Comparison of ENCODE assay signal across 27 cellular contexts in genomic region chr5:110343616-110344015, GRCh38.
"Had no signal": no experiment of that assay in that cellular context is flagged by ENCODE, and none has a peak within 500 bp of the region (broad histone marks: within the 10 kb centered on the region; RNA-seq: fewer than 3 reads in every experiment).

No MANE protein-coding gene starts in this region.

- H3K27ac ChIP-seq: colonic mucosa, dorsolateral prefrontal cortex, esophagus muscularis mucosa, gastroesophageal sphincter, heart left ventricle, right lobe of liver, transverse colon, vagina, WERI-Rb-1 had no signal

- H3K4me1 ChIP-seq: colonic mucosa, transverse colon, vagina had no signal

- H3K9me3 Mint-ChIP-seq: activated CD4-positive, alpha-beta T cell treated with anti-CD3 and anti-CD28 coated beads, Interleukin-2, amount 10 ng/mL, durations not matched to agents 7 days and 5 days; activated naive CD4-positive, alpha-beta T cell treated with anti-CD3 and anti-CD28 coated beads, Interleukin-2, amount 50 U/mL, for 24 hours; brain; effector memory CD8-positive, alpha-beta T cell; memory B cell; nephron; stimulated activated naive B cell treated with anti-CD40 and anti-IgM and Interleukin-4, amounts not matched to agents 10 μg/mL and 1 μg/mL and 100 μg/mL, for 72 hours; T-helper 2 cell treated with Interferon-gamma antibody and Interleukin-4, amounts not matched to agents 5 μg/mL and 100 μg/mL, for 36 hours had no signal

- H3K4me3 Mint-ChIP-seq: activated CD4-positive, alpha-beta T cell treated with anti-CD3 and anti-CD28 coated beads, Interleukin-2, amount 10 ng/mL, durations not matched to agents 7 days and 5 days; activated CD8-positive, alpha-beta T cell treated with anti-CD3 and anti-CD28 coated beads, Interleukin-2, amount 10 ng/mL, durations not matched to agents 7 days and 5 days; activated naive CD4-positive, alpha-beta T cell treated with anti-CD3 and anti-CD28 coated beads, Interleukin-2, amount 50 U/mL, for 24 hours; brain; effector memory CD8-positive, alpha-beta T cell; memory B cell; nephron; stimulated activated naive B cell treated with anti-CD40 and anti-IgM and Interleukin-4, amounts not matched to agents 10 μg/mL and 1 μg/mL and 100 μg/mL, for 72 hours; T-helper 2 cell treated with Interferon-gamma antibody and Interleukin-4, amounts not matched to agents 5 μg/mL and 100 μg/mL, for 36 hours had no signal

- H3K27ac Mint-ChIP-seq: activated CD4-positive, alpha-beta T cell treated with anti-CD3 and anti-CD28 coated beads, Interleukin-2, amount 10 ng/mL, durations not matched to agents 7 days and 5 days; activated CD8-positive, alpha-beta T cell treated with anti-CD3 and anti-CD28 coated beads, Interleukin-2, amount 10 ng/mL, durations not matched to agents 7 days and 5 days; activated naive CD4-positive, alpha-beta T cell treated with anti-CD3 and anti-CD28 coated beads, Interleukin-2, amount 50 U/mL, for 24 hours; brain; effector memory CD8-positive, alpha-beta T cell; memory B cell; nephron; stimulated activated naive B cell treated with anti-CD40 and anti-IgM and Interleukin-4, amounts not matched to agents 10 μg/mL and 1 μg/mL and 100 μg/mL, for 72 hours; T-helper 2 cell treated with Interferon-gamma antibody and Interleukin-4, amounts not matched to agents 5 μg/mL and 100 μg/mL, for 36 hours had no signal

- H3K4me1 Mint-ChIP-seq: activated CD4-positive, alpha-beta T cell treated with anti-CD3 and anti-CD28 coated beads, Interleukin-2, amount 10 ng/mL, durations not matched to agents 7 days and 5 days; activated naive CD4-positive, alpha-beta T cell treated with anti-CD3 and anti-CD28 coated beads, Interleukin-2, amount 50 U/mL, for 24 hours; memory B cell; stimulated activated naive B cell treated with anti-CD40 and anti-IgM and Interleukin-4, amounts not matched to agents 10 μg/mL and 1 μg/mL and 100 μg/mL, for 72 hours had no signal

- DNase-seq: activated CD4-positive, alpha-beta T cell treated with anti-CD3 and anti-CD28 coated beads, Interleukin-2, amount 10 ng/mL, durations not matched to agents 7 days and 5 days; activated CD4-positive, CD25-positive, alpha-beta regulatory T cell treated with anti-CD3 and anti-CD28 coated beads, Interleukin-2, amount 50 U/mL, for 72 hours; activated CD8-positive, alpha-beta T cell treated with anti-CD3 and anti-CD28 coated beads, Interleukin-2, amount 10 ng/mL, durations not matched to agents 7 days and 5 days; activated gamma-delta T cell treated with Interleukin-2 at 50 U/mL for 16 hours; anterior cingulate cortex; central memory CD4-positive, alpha-beta T cell; colonic mucosa; dorsolateral prefrontal cortex; effector memory CD8-positive, alpha-beta T cell; heart left ventricle; islet precursor cell; left cardiac atrium; nucleus accumbens; right lobe of liver; small intestine; stimulated activated CD4-positive, alpha-beta T cell treated with anti-CD3 and anti-CD28 coated beads, Interleukin-15, amount 100 ng/mL, for 24 hours; stimulated activated naive B cell treated with anti-CD40 and anti-IgM and Interleukin-4, amounts not matched to agents 10 μg/mL and 1 μg/mL and 100 μg/mL, for 72 hours; transverse colon; WERI-Rb-1 had no signal

- H3K27me3 ChIP-seq: colonic mucosa, dorsolateral prefrontal cortex, esophagus muscularis mucosa, gastroesophageal sphincter, right lobe of liver, transverse colon, vagina had no signal

- H3K4me3 ChIP-seq: colonic mucosa, dorsolateral prefrontal cortex, esophagus muscularis mucosa, gastroesophageal sphincter, heart left ventricle, right lobe of liver, transverse colon, vagina had no signal

- H3K27me3 Mint-ChIP-seq: activated naive CD4-positive, alpha-beta T cell treated with anti-CD3 and anti-CD28 coated beads, Interleukin-2, amount 50 U/mL, for 24 hours; brain had no signal

- H3K36me3 Mint-ChIP-seq: activated naive CD4-positive, alpha-beta T cell treated with anti-CD3 and anti-CD28 coated beads, Interleukin-2, amount 50 U/mL, for 24 hours; brain; memory B cell; stimulated activated naive B cell treated with anti-CD40 and anti-IgM and Interleukin-4, amounts not matched to agents 10 μg/mL and 1 μg/mL and 100 μg/mL, for 72 hours had no signal

- H3K9me3 ChIP-seq: colonic mucosa, esophagus muscularis mucosa, gastroesophageal sphincter, heart left ventricle, right lobe of liver, transverse colon, vagina had no signal

- H3K36me3 ChIP-seq: colonic mucosa, esophagus muscularis mucosa, gastroesophageal sphincter, heart left ventricle, right lobe of liver, transverse colon, vagina, WERI-Rb-1 had no signal
